Comparison of ENCODE assay signal across 10 cellular contexts in the genomic region with DNA sequence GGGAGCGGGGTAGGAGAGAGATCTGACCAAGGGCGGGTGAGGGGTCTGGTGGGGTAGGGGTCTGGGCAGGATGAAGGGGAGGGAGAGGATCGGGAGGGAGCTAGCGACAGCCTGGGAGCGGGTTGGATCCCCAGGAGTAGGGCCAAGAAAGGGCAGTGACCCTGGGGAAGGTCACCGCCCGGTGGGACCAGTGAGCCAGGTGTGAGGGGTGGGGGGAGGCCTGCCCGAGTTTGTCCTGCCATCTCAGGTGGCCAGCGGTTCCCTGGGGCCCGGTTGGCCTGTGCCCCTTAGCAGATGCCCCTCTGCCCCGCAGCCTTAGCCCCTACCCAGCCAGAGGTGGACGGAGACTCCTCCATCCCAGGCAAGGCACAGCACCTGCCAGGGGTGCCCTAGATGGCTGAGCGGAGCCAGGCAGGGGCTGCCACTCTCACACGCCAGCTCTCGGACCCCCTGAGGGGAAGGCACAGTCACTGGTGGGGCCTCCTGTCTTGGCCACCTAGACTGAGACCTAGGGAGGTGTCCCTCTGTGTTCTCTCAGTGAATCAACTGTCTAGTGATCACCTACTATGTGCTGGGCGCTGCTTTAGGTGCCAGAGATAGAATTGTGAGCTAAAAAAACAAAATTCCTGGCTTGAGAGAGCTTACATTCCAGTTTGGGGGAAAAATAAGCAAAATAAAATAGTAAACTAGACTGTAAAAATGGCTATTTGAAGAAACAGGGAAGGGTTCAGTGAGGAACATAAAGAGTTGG. TPM values are rescaled to one million over a fixed set of nuclear protein-coding genes. Genes with fewer than 3 reads are reported as not detected.
DNase-seq lines count a peak whose midpoint lies in the region; ATAC-seq lines count a peak whose summit lies in the region.
"Had no signal": no experiment of that assay in that cellular context is flagged by ENCODE, and none has a peak within 500 bp of the region (broad histone marks: within the 10 kb centered on the region; RNA-seq: fewer than 3 reads in every experiment).

No MANE protein-coding gene starts in this region.

- H3K27me3 ChIP-seq in H7 (ENCODE audit: control insufficient read depth, insufficient read depth, low read length) (no peaks in the 10 kb centered on the region; the same call in 1 of the 2 replicates), right cardiac atrium (ENCODE audit: control insufficient read depth, insufficient read depth) (no peaks in the 10 kb centered on the region)

- intact Hi-C loops in right cardiac atrium (cut with DNase I) = loop anchor here in 1 of 4 donors (10.0 kb wide), 1 partner anchor 52 kb away; no protein-coding TSS in a partner anchor
- intact Hi-C loops in sciatic nerve (cut with DNase I) = no loop called here

- WGBS in right cardiac atrium = 47% methylated on average over 16 of the region's 16 CpGs

- DNase-seq in H7 (no peak), right cardiac atrium (no peak), sciatic nerve (ENCODE audit: low spot score) (no peak), epidermal melanocyte (ENCODE audit: insufficient read length, low spot score) (no peak), NCI-H2081 treated with DMSO at 0.1 percent for 48 hours (lab: John Stamatoyannopoulos, UW) (no peak)
- no peak for DNase-seq in activated T-cell treated with anti-CD3 and anti-CD28 coated beads, Interleukin-2, amount 50 U/mL, for 4 hours
- DNase-seq: NCI-H2029, occipital lobe had no signal

- no peaks in the 10 kb centered on the region for H3K36me3 Mint-ChIP-seq in activated T-cell treated with anti-CD3 and anti-CD28 coated beads, Interleukin-2, amount 50 U/mL, for 4 hours (ENCODE audit: insufficient read depth)

- H3K4me1 Mint-ChIP-seq in activated T-cell treated with anti-CD3 and anti-CD28 coated beads, Interleukin-2, amount 50 U/mL, for 4 hours (ENCODE audit: low read depth) = peaks cover 16% of the 10 kb centered on the region

- H3K27ac ChIP-seq in right cardiac atrium (ENCODE audit: low read length) = no peak overlapping the region

- H3K36me3 ChIP-seq in H7 (replicated peaks; ENCODE audit: control insufficient read depth, insufficient read depth, low read length) = no peaks in the 10 kb centered on the region

- peak overlapping the region; percentile 54 for H3K4me3 Mint-ChIP-seq in activated T-cell treated with anti-CD3 and anti-CD28 coated beads, Interleukin-2, amount 50 U/mL, for 4 hours

- no peaks in the 10 kb centered on the region for H3K9me3 Mint-ChIP-seq in activated T-cell treated with anti-CD3 and anti-CD28 coated beads, Interleukin-2, amount 50 U/mL, for 4 hours

- H3K4me1 ChIP-seq in right cardiac atrium (ENCODE audit: control insufficient read depth, insufficient read depth, low read length) = peaks cover 7% of the 10 kb centered on the region

- ATAC-seq in activated T-cell treated with anti-CD3 and anti-CD28 coated beads, Interleukin-2, amount 50 U/mL, for 4 hours = no peak
- ATAC-seq in right cardiac atrium (peak; percentile 14 to 28), sciatic nerve (peak; percentile 36), GM18517 (IDR thresholded peaks at IDR 0.05; ENCODE audit: unreplicated experiment) (no peak), HG03469 (IDR thresholded peaks at IDR 0.05; ENCODE audit: unreplicated experiment) (no peak)

- H3K27me3 Mint-ChIP-seq in activated T-cell treated with anti-CD3 and anti-CD28 coated beads, Interleukin-2, amount 50 U/mL, for 4 hours (ENCODE audit: low read depth) = peaks cover 7% of the 10 kb centered on the region

- peak overlapping the region; percentile 29 for H3K4me3 ChIP-seq in H7 (ENCODE audit: insufficient read depth, low read depth, low read length)
- H3K4me3 ChIP-seq in right cardiac atrium (ENCODE audit: low read length) = peak overlapping the region; percentile 99

- H3K9me3 ChIP-seq in right cardiac atrium (ENCODE audit: control insufficient read depth, low read length) = no peaks in the 10 kb centered on the region

RNA-seq across cellular contexts. Expression of gene TTC7B, which starts 0.6 kb away (rescaled TPM):
- total RNA-seq in H7 (2014; rRNA removed; shearing (Covaris generic)) = 27.4 and 34.5 TPM in 2 replicates
- 1 to 10 TPM; 5.0 to 6.0 (median 5.1) TPM for total RNA-seq in activated T-cell treated with anti-CD3 and anti-CD28 coated beads, Interleukin-2, amount 50 U/mL, for 4 hours
- total RNA-seq in right cardiac atrium (10 to 100 TPM; 80.7 to 88.7 (median 85.5) TPM), sciatic nerve (41.4 TPM)
- polyA plus RNA-seq in right cardiac atrium = 38.1 TPM

Comparison
In these comparisons a context has a peak if more than half of its experiments do, and no peak if none do; other contexts are left out.
1. ATAC-seq: peak in right cardiac atrium (2 of 2) and sciatic nerve (single experiment); none in activated T-cell treated with anti-CD3 and anti-CD28 coated beads, Interleukin-2, amount 50 U/mL, for 4 hours (0 of 2), GM18517 (single experiment) and HG03469 (single experiment).